Comparison of ENCODE assay signal across 8 cellular contexts in genomic region chr10:32961892-32962369, GRCh38. TPM values are rescaled to one million over a fixed set of nuclear protein-coding genes. Genes with fewer than 3 reads are reported as not detected.
DNase-seq lines count a peak whose midpoint lies in the region; ATAC-seq, FAIRE-seq and TF ChIP-seq lines count a peak whose summit lies in the region.

No MANE protein-coding gene starts in this region.

- peak overlapping the region; percentile 99 for H3K27ac ChIP-seq in left ventricle myocardium inferior (replicated peaks)

- peak overlapping the region; percentile 66 for H3K4me2 ChIP-seq in skeletal muscle satellite cell (ENCODE audit: low read length)

- H3K9ac ChIP-seq in skeletal muscle satellite cell (ENCODE audit: low read depth, low read length) = peak overlapping the region; percentile 71

- H3K27me3 ChIP-seq in left ventricle myocardium inferior (ENCODE audit: low read depth) = no peaks in the 10 kb centered on the region
- H3K27me3 ChIP-seq in skeletal muscle satellite cell (ENCODE audit: control insufficient read depth, insufficient read depth, low read length) = no peaks in the 10 kb centered on the region

- no peak for DNase-seq in left ventricle myocardium inferior
- DNase-seq in HEK293T (ENCODE audit: extremely low spot score) = no peak
- DNase-seq in cerebellar nuclear complex (lab: John Stamatoyannopoulos, UW) = no peak

- intact Hi-C loops in left ventricle myocardium inferior (cut with micrococcal nuclease) = no loop called here

- FAIRE-seq in TTC549 (lab: Jason Lieb, UNC) = peak; percentile 48

- POLR2A ChIA-PET in HEK293T (lab: Yijun Ruan, JAX) = interaction anchor here (1.1 kb wide), 1 partner anchor 19 kb away, joined by 3 read pairs; no protein-coding TSS in a partner anchor

- H3K4me1 ChIP-seq in left ventricle myocardium inferior (peaks cover 67% of the 10 kb centered on the region), skeletal muscle satellite cell (ENCODE audit: control insufficient read depth, insufficient read depth, low read length) (peaks cover 48% of the 10 kb centered on the region)

- CTCF ChIA-PET in HEK293T (lab: Yijun Ruan, JAX) = no interaction called here

- peaks cover 5% of the 10 kb centered on the region for H3K9me3 ChIP-seq in left ventricle myocardium inferior (replicated peaks)
- no peaks in the 10 kb centered on the region for H3K9me3 ChIP-seq in skeletal muscle satellite cell (replicated peaks; ENCODE audit: low read length)

- ATAC-seq in GM18870 (IDR thresholded peaks at IDR 0.05; ENCODE audit: unreplicated experiment) (peak; percentile 0), HG03442 (IDR thresholded peaks at IDR 0.05; ENCODE audit: unreplicated experiment) (no peak), GM18868 (IDR thresholded peaks at IDR 0.05; ENCODE audit: unreplicated experiment) (no peak)

- H3K4me3 ChIP-seq in left ventricle myocardium inferior (peak overlapping the region; percentile 32), skeletal muscle satellite cell (ENCODE audit: low read length) (peak overlapping the region; percentile 20)

- TF ChIP-seq CTCF in left ventricle myocardium inferior (IDR thresholded peaks at IDR 0.05; ENCODE audit: borderline replicate concordance) = peak; percentile 20

- H3K36me3 ChIP-seq in left ventricle myocardium inferior (no peaks in the 10 kb centered on the region), skeletal muscle satellite cell (ENCODE audit: insufficient read depth, low read length) (peaks cover 1% of the 10 kb centered on the region)

TF ChIP-seq in HEK293T, 16 proteins besides CTCF, POLR2A, EP300 and RAD21:
- TF ChIP-seq ARNT (IDR thresholded peaks at IDR 0.05) = no peak
- TF ChIP-seq PKNOX1 (IDR thresholded peaks at IDR 0.05) = no peak
- TF ChIP-seq HDGF (IDR thresholded peaks at IDR 0.05; ENCODE audit: borderline replicate concordance) = no peak
- TF ChIP-seq SP1 (IDR thresholded peaks at IDR 0.05) = no peak
- TF ChIP-seq ZNF384 (IDR thresholded peaks at IDR 0.05) = no peak
- no peak for TF ChIP-seq SUZ12 (IDR thresholded peaks at IDR 0.05)
- no peak for TF ChIP-seq NFRKB (IDR thresholded peaks at IDR 0.05)
- no peak for TF ChIP-seq ELF4 (IDR thresholded peaks at IDR 0.05)
- TF ChIP-seq BHLHE40 (IDR thresholded peaks at IDR 0.05; ENCODE audit: borderline replicate concordance) = no peak
- TF ChIP-seq L3MBTL2 (conservative IDR thresholded peaks at IDR 0.05) = no peak
- TF ChIP-seq FOXA1 (IDR thresholded peaks at IDR 0.05) = no peak
- TF ChIP-seq LEF1 (IDR thresholded peaks at IDR 0.05; ENCODE audit: borderline replicate concordance) = no peak
- TF ChIP-seq FOXM1 (IDR thresholded peaks at IDR 0.05; ENCODE audit: borderline replicate concordance) = no peak
- TF ChIP-seq TARDBP (IDR thresholded peaks at IDR 0.05) = no peak
- TF ChIP-seq FOXK2 (IDR thresholded peaks at IDR 0.05) = no peak
- TF ChIP-seq CTBP1 (IDR thresholded peaks at IDR 0.05; ENCODE audit: borderline replicate concordance) = no peak

RNA-seq across cellular contexts. Expression of gene ITGB1, which starts 3.9 kb away (rescaled TPM):
- total RNA-seq in left ventricle myocardium inferior = 542 TPM
- 1,153 and 1,263 TPM in 2 replicates for total RNA-seq in skeletal muscle satellite cell (2012; rRNA removed)
